In the genomic region with DNA sequence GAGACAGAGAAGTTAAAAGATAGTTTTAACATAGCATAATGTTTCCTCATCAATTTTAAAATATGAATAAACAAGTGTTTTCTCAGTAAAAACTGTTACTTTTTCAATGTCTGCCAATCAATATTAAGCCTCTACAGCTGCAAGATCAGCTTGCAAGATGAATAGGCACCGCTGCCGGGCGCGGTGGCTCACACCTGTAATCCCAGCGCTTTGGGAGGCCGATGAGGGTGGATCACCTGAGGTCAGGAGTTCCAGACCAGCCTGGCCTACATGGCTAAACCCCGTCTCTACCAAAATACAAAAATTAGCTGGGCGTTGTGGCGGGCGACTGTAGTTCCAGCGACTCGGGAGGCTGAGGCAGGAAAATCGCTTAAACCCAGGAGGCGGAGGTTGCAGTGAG, we compare ENCODE assay signal across 29 cellular contexts.
"Had no signal": no experiment of that assay in that cellular context is flagged by ENCODE, and none has a peak within 500 bp of the region (broad histone marks: within the 10 kb centered on the region; RNA-seq: fewer than 3 reads in every experiment).

No MANE protein-coding gene starts in this region.

- H3K27me3 ChIP-seq: neutrophil, pancreas, right lobe of liver, spleen, stomach, thyroid gland, tibial nerve, upper lobe of left lung, vagina had no signal

- H3K27me3 Mint-ChIP-seq: stimulated activated memory B cell treated with anti-CD40 and anti-IgM and Interleukin-4, amounts not matched to agents 10 μg/mL and 1 μg/mL and 100 μg/mL, for 72 hours; stimulated activated naive CD8-positive, alpha-beta T cell treated with anti-CD3 and anti-CD28 coated beads, Interleukin-15, Interleukin-2, amounts not matched to agents 100 ng/mL and 50 ng/mL, for 24 hours had no signal

- H3K4me1 ChIP-seq: pancreas, prostate gland, right lobe of liver, spleen, stomach, thyroid gland, tibial nerve, upper lobe of left lung, vagina had no signal

- H3K4me1 Mint-ChIP-seq: naive thymus-derived CD4-positive, alpha-beta T cell; nephron progenitor cell; neural crest cell had no signal

- H3K9me3 ChIP-seq: neutrophil, pancreas, prostate gland, right lobe of liver, spleen, stomach, thoracic aorta, thyroid gland, tibial nerve, upper lobe of left lung, vagina had no signal

- H3K36me3 Mint-ChIP-seq: naive thymus-derived CD4-positive, alpha-beta T cell; natural killer cell treated with Interleukin-12 subunit alpha and Interleukin-12 subunit beta and Interleukin-15 and Interleukin-18, amount 100 ng/mL, for 72 hours; stimulated activated memory B cell treated with anti-CD40 and anti-IgM and Interleukin-4, amounts not matched to agents 10 μg/mL and 1 μg/mL and 100 μg/mL, for 72 hours had no signal

- DNase-seq: naive thymus-derived CD4-positive, alpha-beta T cell; nephron progenitor cell; nucleus accumbens; retina; right cardiac atrium; right lobe of liver; spleen; stimulated activated CD4-positive, alpha-beta T cell treated with anti-CD3 and anti-CD28 coated beads, Interleukin-12 subunit alpha, Interleukin-12 subunit beta, amount 100 ng/mL, for 4 hours; stimulated activated CD4-positive, alpha-beta T cell treated with anti-CD3 and anti-CD28 coated beads, Interleukin-1b, Interleukin-23, amount 100 ng/mL, for 48 hours; stimulated activated CD4-positive, alpha-beta T cell treated with anti-CD3 and anti-CD28 coated beads, Interleukin-4, amount 100 ng/mL, for 1 hour; stimulated activated CD4-positive, alpha-beta T cell treated with anti-CD3 and anti-CD28 coated beads, Interleukin-4, amount 100 ng/mL, for 4 hours; stimulated activated CD8-positive, alpha-beta memory T cell treated with anti-CD3 and anti-CD28 coated beads, Interleukin-4, amount 100 ng/mL, for 48 hours; stimulated activated naive CD4-positive, alpha-beta T cell treated with Interleukin-2 at 50 U/mL for 16 hours; stomach; thyroid gland; trophoblast cell had no signal

- H3K27ac Mint-ChIP-seq: naive thymus-derived CD4-positive, alpha-beta T cell; natural killer cell treated with Interleukin-12 subunit alpha and Interleukin-12 subunit beta and Interleukin-15 and Interleukin-18, amount 100 ng/mL, for 72 hours; nephron progenitor cell; stimulated activated memory B cell treated with anti-CD40 and anti-IgM and Interleukin-4, amounts not matched to agents 10 μg/mL and 1 μg/mL and 100 μg/mL, for 72 hours; stimulated activated naive CD8-positive, alpha-beta T cell treated with anti-CD3 and anti-CD28 coated beads, Interleukin-15, Interleukin-2, amounts not matched to agents 100 ng/mL and 50 ng/mL, for 24 hours had no signal

- H3K36me3 ChIP-seq: neutrophil, pancreas, prostate gland, right lobe of liver, spleen, stomach, thoracic aorta, thyroid gland, tibial nerve, upper lobe of left lung, vagina had no signal

- H3K4me3 ChIP-seq: pancreas, prostate gland, right lobe of liver, skin epidermis, smooth muscle cell, spleen, stomach, thoracic aorta, thyroid gland, tibial nerve, upper lobe of left lung, vagina had no signal

- ATAC-seq: naive thymus-derived CD4-positive, alpha-beta T cell; natural killer cell treated with Interleukin-12 subunit alpha and Interleukin-12 subunit beta and Interleukin-15 and Interleukin-18, amount 100 ng/mL, for 72 hours; pancreas; right cardiac atrium; right lobe of liver; stimulated activated memory B cell treated with anti-CD40 and anti-IgM and Interleukin-4, amounts not matched to agents 10 μg/mL and 1 μg/mL and 100 μg/mL, for 72 hours had no signal

- H3K9me3 Mint-ChIP-seq: naive thymus-derived CD4-positive, alpha-beta T cell; natural killer cell treated with Interleukin-12 subunit alpha and Interleukin-12 subunit beta and Interleukin-15 and Interleukin-18, amount 100 ng/mL, for 72 hours; nephron progenitor cell; neural crest cell; stimulated activated memory B cell treated with anti-CD40 and anti-IgM and Interleukin-4, amounts not matched to agents 10 μg/mL and 1 μg/mL and 100 μg/mL, for 72 hours; stimulated activated naive CD8-positive, alpha-beta T cell treated with anti-CD3 and anti-CD28 coated beads, Interleukin-15, Interleukin-2, amounts not matched to agents 100 ng/mL and 50 ng/mL, for 24 hours had no signal

- H3K4me3 Mint-ChIP-seq: naive thymus-derived CD4-positive, alpha-beta T cell; natural killer cell treated with Interleukin-12 subunit alpha and Interleukin-12 subunit beta and Interleukin-15 and Interleukin-18, amount 100 ng/mL, for 72 hours; nephron progenitor cell; neural crest cell; stimulated activated memory B cell treated with anti-CD40 and anti-IgM and Interleukin-4, amounts not matched to agents 10 μg/mL and 1 μg/mL and 100 μg/mL, for 72 hours; stimulated activated naive CD8-positive, alpha-beta T cell treated with anti-CD3 and anti-CD28 coated beads, Interleukin-15, Interleukin-2, amounts not matched to agents 100 ng/mL and 50 ng/mL, for 24 hours had no signal

- H3K27ac ChIP-seq: neutrophil, pancreas, prostate gland, right lobe of liver, skin epidermis, spleen, stomach, thoracic aorta, thyroid gland, tibial nerve, upper lobe of left lung, vagina had no signal
